8 cellular contexts compared by ENCODE assay signal in genomic region chr19:11504502-11505031, GRCh38. TPM values are rescaled to one million over a fixed set of nuclear protein-coding genes. Genes with fewer than 3 reads are reported as not detected.
A peak's percentile ranks its signal among the peaks of the same experiment; 100 is the strongest.
DNase-seq lines count a peak whose midpoint lies in the region; ATAC-seq and TF ChIP-seq lines count a peak whose summit lies in the region.

No MANE protein-coding gene starts in this region.

- H3K27ac ChIP-seq in SU-DHL-6 (ENCODE audit: low read depth, low read length) (peak overlapping the region; percentile 43), fibroblast of lung (ENCODE audit: insufficient read depth, low read length) (no peak overlapping the region)

- H3K36me3 ChIP-seq in SU-DHL-6 (ENCODE audit: low read length) = no peaks in the 10 kb centered on the region
- H3K36me3 ChIP-seq in fibroblast of lung (ENCODE audit: control insufficient read depth, insufficient read depth, low read length) = no peaks in the 10 kb centered on the region

- DNase-seq in GM12864 (ENCODE audit: low read depth) (no peak), fibroblast of lung (ENCODE audit: low read depth in 2 of 2) (no peak), retinal pigment epithelial cell (ENCODE audit: low read depth) (no peak), GM10266 (ENCODE audit: extremely low spot score) (no peak), NCI-H345 treated with DMSO at 0.1 percent for 48 hours (lab: John Stamatoyannopoulos, UW; ENCODE audit: unreplicated experiment) (no peak)

- H3K27me3 ChIP-seq in SU-DHL-6 (ENCODE audit: low read length) (no peaks in the 10 kb centered on the region), fibroblast of lung (ENCODE audit: control insufficient read depth, insufficient read depth, low read length) (no peaks in the 10 kb centered on the region)

- H4K20me1 ChIP-seq in SU-DHL-6 (ENCODE audit: low read depth, low read length) (no peaks in the 10 kb centered on the region), fibroblast of lung (ENCODE audit: control insufficient read depth, extremely low read depth, insufficient read depth, low read length) (no peaks in the 10 kb centered on the region)

- peak overlapping the region; percentile 71 for H3K4me2 ChIP-seq in SU-DHL-6 (ENCODE audit: low read depth, low read length, poor library complexity, severe bottlenecking)
- H3K4me2 ChIP-seq in fibroblast of lung (ENCODE audit: extremely low read depth, insufficient read depth, low read length) = peak overlapping the region; percentile 38

- H3F3A ChIP-seq in SU-DHL-6 (ENCODE audit: insufficient read depth) = peaks cover 4% of the 10 kb centered on the region; the same call in 1 of the 2 replicates

- H3K9ac ChIP-seq in SU-DHL-6 (ENCODE audit: low read length) (peak overlapping the region; percentile 82), fibroblast of lung (ENCODE audit: insufficient read depth, low read length) (no peak overlapping the region)

- H3K9me2 ChIP-seq in SU-DHL-6 (replicated peaks; ENCODE audit: insufficient read depth, low read length) = no peaks in the 10 kb centered on the region

- H3K9me3 ChIP-seq in SU-DHL-6 (ENCODE audit: insufficient read depth, low read length) (no peaks in the 10 kb centered on the region), fibroblast of lung (ENCODE audit: control insufficient read depth, insufficient read depth, low read depth, low read length) (no peaks in the 10 kb centered on the region)

- H3K4me3 ChIP-seq in GM12864 (ENCODE audit: low read depth, low read length) (peak overlapping the region; percentile 82), SU-DHL-6 (ENCODE audit: insufficient read depth, low read length, poor library complexity, severe bottlenecking) (peak overlapping the region; percentile 57), fibroblast of lung (replicated peaks in 1 of 4; ENCODE audit: control extremely low read depth in 1 of 4, insufficient read depth in 1 of 4, low read depth in 3 of 4, low read length in 4 of 4) (peak overlapping the region; percentile 30 to 74 (median 56)), retinal pigment epithelial cell (ENCODE audit: low read length) (peak overlapping the region; percentile 67)

- H2AFZ ChIP-seq in SU-DHL-6 (ENCODE audit: low read depth, low read length, severe bottlenecking) = no peak overlapping the region
- H2AFZ ChIP-seq in fibroblast of lung (ENCODE audit: low read length) = peak overlapping the region; percentile 35

- TF ChIP-seq CTCF in GM12864 (IDR thresholded peaks at IDR 0.05; ENCODE audit: low read depth, low read length, missing control alignments) (no peak), SU-DHL-6 (IDR thresholded peaks at IDR 0.05; ENCODE audit: insufficient read depth, low read length, poor library complexity, severe bottlenecking) (no peak), fibroblast of lung (conservative IDR thresholded peaks at IDR 0.05 in 1 of 2, IDR thresholded peaks at IDR 0.05 in 1 of 2; ENCODE audit: low read depth in 1 of 2, low read length in 2 of 2) (no peak), retinal pigment epithelial cell (conservative IDR thresholded peaks at IDR 0.05; ENCODE audit: low read depth, low read length) (no peak), GM10266 (IDR thresholded peaks at IDR 0.05; ENCODE audit: control insufficient read depth, insufficient read depth, low read depth, missing control alignments) (no peak)

- ATAC-seq in HG03442 (IDR thresholded peaks at IDR 0.05; ENCODE audit: unreplicated experiment) (no peak), GM19035 (IDR thresholded peaks at IDR 0.05; ENCODE audit: unreplicated experiment) (no peak)

- peaks cover 6% of the 10 kb centered on the region for H3K4me1 ChIP-seq in fibroblast of lung (ENCODE audit: control insufficient read depth, extremely low read depth, insufficient read depth, low read length)

- H3K79me2 ChIP-seq in SU-DHL-6 (ENCODE audit: insufficient read depth, low read length) (peaks cover 17% of the 10 kb centered on the region), fibroblast of lung (ENCODE audit: control insufficient read depth, insufficient read depth, low read length) (no peaks in the 10 kb centered on the region)

RNA-seq across cellular contexts. Expression of gene ZNF653, which starts 1.1 kb away (rescaled TPM):
- 3.5 and 3.6 TPM in 2 replicates for total RNA-seq in fibroblast of lung
- 3.1 and 5.5 TPM in 2 replicates for polyA plus RNA-seq in fibroblast of lung
- 2.8 and 3.5 TPM in 2 replicates for polyA plus RNA-seq in fibroblast of lung (2012)
- 4.0 and 4.4 TPM in 2 replicates for polyA minus RNA-seq in fibroblast of lung (ENCODE audit: low replicate concordance)

RNA-seq across cellular contexts. Expression of gene ELAVL3, which starts 23.7 kb away (rescaled TPM):
- under 0.01 TPM in 1 of 2 replicates, not detected in the other for total RNA-seq in fibroblast of lung
- not detected in 2 replicates for polyA plus RNA-seq in fibroblast of lung
- polyA plus RNA-seq in fibroblast of lung (2012) = not detected in 2 replicates
- polyA minus RNA-seq in fibroblast of lung (ENCODE audit: low replicate concordance) = not detected in 2 replicates

RNA-seq across cellular contexts. Expression of gene ECSIT, which starts 24.4 kb away (rescaled TPM):
- 33.5 and 49.1 TPM in 2 replicates for total RNA-seq in fibroblast of lung
- 19.3 and 22.6 TPM in 2 replicates for polyA plus RNA-seq in fibroblast of lung
- 22.3 and 22.7 TPM in 2 replicates for polyA plus RNA-seq in fibroblast of lung (2012)
- 49.5 and 93.5 TPM in 2 replicates for polyA minus RNA-seq in fibroblast of lung (ENCODE audit: low replicate concordance)

RNA-seq across cellular contexts. Expression of gene CNN1, which starts 34.1 kb away (rescaled TPM):
- 17.2 and 20.3 TPM in 2 replicates for total RNA-seq in fibroblast of lung
- polyA plus RNA-seq in fibroblast of lung = 24.0 and 83.9 TPM in 2 replicates
- 21.5 and 75.0 TPM in 2 replicates for polyA plus RNA-seq in fibroblast of lung (2012)
- polyA minus RNA-seq in fibroblast of lung (ENCODE audit: low replicate concordance) = 4.1 and 29.5 TPM in 2 replicates

RNA-seq across cellular contexts. Expression of gene ELOF1, which starts 54.5 kb away (rescaled TPM):
- 28.2 and 29.6 TPM in 2 replicates for total RNA-seq in fibroblast of lung
- 52.2 and 57.8 TPM in 2 replicates for polyA plus RNA-seq in fibroblast of lung
- polyA plus RNA-seq in fibroblast of lung (2012) = 55.7 and 87.0 TPM in 2 replicates
- 51.1 and 67.5 TPM in 2 replicates for polyA minus RNA-seq in fibroblast of lung (ENCODE audit: low replicate concordance)
